ENCODE assay signal across 8 cellular contexts in the genomic region with DNA sequence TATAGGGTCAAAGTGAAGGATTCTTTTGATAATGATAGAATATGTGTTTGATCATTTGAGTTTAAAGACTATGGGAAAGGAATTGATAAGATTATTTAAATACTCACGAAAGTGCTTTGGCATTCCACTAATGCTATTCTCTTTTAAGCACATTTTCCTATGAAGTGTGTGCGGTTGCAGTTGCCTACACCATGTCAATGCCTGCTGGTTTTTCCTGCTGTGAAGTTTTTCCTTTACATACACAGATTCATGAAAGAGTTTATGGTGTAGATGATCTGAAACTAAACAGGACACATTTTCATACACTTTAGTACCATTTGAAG.
DNase-seq lines count a peak whose midpoint lies in the region; ATAC-seq, FAIRE-seq and TF ChIP-seq lines count a peak whose summit lies in the region.

No MANE protein-coding gene starts in this region.

- in situ Hi-C loops in gastrocnemius medialis (cut with MboI; ENCODE audit: low sequenced_read_pairs in 4 of 4) = no loop called here

- ATAC-seq in gastrocnemius medialis = peak in 1 of 2 donors; percentile 7

- H3K4me3 ChIP-seq in SK-N-MC = peak overlapping the region; percentile 66
- no peak overlapping the region for H3K4me3 ChIP-seq in esophagus (ENCODE audit: low read depth in 1 of 2, low read length in 2 of 2)
- H3K4me3 ChIP-seq in gastrocnemius medialis = no peak overlapping the region

- H3K9ac ChIP-seq in SK-N-MC (ENCODE audit: insufficient read length) = peak overlapping the region; percentile 52

- no peak for DNase-seq in GM12892 (ENCODE audit: insufficient read length)
- no peak for DNase-seq in SK-N-MC (ENCODE audit: low read depth, low spot score)
- DNase-seq in gastrocnemius medialis = no peak
- DNase-seq in NCI-H187 (lab: John Stamatoyannopoulos, UW) = no peak
- no peak for DNase-seq in NK-92 treated with Interleukin-12 subunit alpha and Interleukin-12 subunit beta, amount 100 ng/mL, for 24 hours (lab: John Stamatoyannopoulos, UW)
- DNase-seq in SKM-1 (lab: John Stamatoyannopoulos, UW; ENCODE audit: unreplicated experiment) = no peak
- DNase-seq in CD1c-positive myeloid dendritic cell (ENCODE audit: extremely low spot score) = no peak

- no peak for FAIRE-seq in GM12892 (lab: Jason Lieb, UNC)

- 11 to 15% methylated on average over 2 of the region's 2 CpGs for WGBS in esophagus, 2 donors

- TF ChIP-seq POLR2A in GM12892 (IDR thresholded peaks at IDR 0.05; ENCODE audit: low read depth, low read length) (peak; percentile 32; the same call in 1 of the 2 replicates), gastrocnemius medialis (IDR thresholded peaks at IDR 0.05) (peak in 1 of 2 donors; percentile 37)

- H3K36me3 ChIP-seq in SK-N-MC (ENCODE audit: insufficient read depth, low read length) (no peaks in the 10 kb centered on the region), esophagus (ENCODE audit: control insufficient read depth in 2 of 2, insufficient read depth in 2 of 2, low read length in 1 of 2) (no peaks in the 10 kb centered on the region), gastrocnemius medialis (no peaks in the 10 kb centered on the region)

- TF ChIP-seq CTCF in gastrocnemius medialis (IDR thresholded peaks at IDR 0.05 in 4 of 5, conservative IDR thresholded peaks at IDR 0.05 in 1 of 5) = no peak

- H3K9me3 ChIP-seq in SK-N-MC (ENCODE audit: low read depth, low read length) (no peaks in the 10 kb centered on the region), esophagus (ENCODE audit: control insufficient read depth in 2 of 2, insufficient read depth in 1 of 2, low read depth in 1 of 2, low read length in 1 of 2) (no peaks in the 10 kb centered on the region), gastrocnemius medialis (no peaks in the 10 kb centered on the region)

- H3K27me3 ChIP-seq in esophagus (ENCODE audit: control insufficient read depth in 1 of 2, insufficient read depth in 2 of 2, low read length in 2 of 2) = no peaks in the 10 kb centered on the region
- H3K27me3 ChIP-seq in gastrocnemius medialis = no peaks in the 10 kb centered on the region

- intact Hi-C loops in gastrocnemius medialis (cut with DNase I; ENCODE audit: low total_unique reads) = no loop called here

- H3K27ac ChIP-seq in SK-N-MC = peak overlapping the region; percentile 96
- peak overlapping the region; percentile 85 to 91 for H3K27ac ChIP-seq in esophagus (ENCODE audit: low read depth in 2 of 2, low read length in 1 of 2)
- peak overlapping the region; percentile 3 to 74 (median 60) for H3K27ac ChIP-seq in gastrocnemius medialis

- no peaks in the 10 kb centered on the region for H3K4me1 ChIP-seq in esophagus (ENCODE audit: control insufficient read depth in 2 of 2, insufficient read depth in 2 of 2, low read length in 1 of 2)
- H3K4me1 ChIP-seq in gastrocnemius medialis = peaks cover 4 to 34% of the 10 kb centered on the region in 2 donors
